27 cellular contexts compared by ENCODE assay signal in the genomic region with DNA sequence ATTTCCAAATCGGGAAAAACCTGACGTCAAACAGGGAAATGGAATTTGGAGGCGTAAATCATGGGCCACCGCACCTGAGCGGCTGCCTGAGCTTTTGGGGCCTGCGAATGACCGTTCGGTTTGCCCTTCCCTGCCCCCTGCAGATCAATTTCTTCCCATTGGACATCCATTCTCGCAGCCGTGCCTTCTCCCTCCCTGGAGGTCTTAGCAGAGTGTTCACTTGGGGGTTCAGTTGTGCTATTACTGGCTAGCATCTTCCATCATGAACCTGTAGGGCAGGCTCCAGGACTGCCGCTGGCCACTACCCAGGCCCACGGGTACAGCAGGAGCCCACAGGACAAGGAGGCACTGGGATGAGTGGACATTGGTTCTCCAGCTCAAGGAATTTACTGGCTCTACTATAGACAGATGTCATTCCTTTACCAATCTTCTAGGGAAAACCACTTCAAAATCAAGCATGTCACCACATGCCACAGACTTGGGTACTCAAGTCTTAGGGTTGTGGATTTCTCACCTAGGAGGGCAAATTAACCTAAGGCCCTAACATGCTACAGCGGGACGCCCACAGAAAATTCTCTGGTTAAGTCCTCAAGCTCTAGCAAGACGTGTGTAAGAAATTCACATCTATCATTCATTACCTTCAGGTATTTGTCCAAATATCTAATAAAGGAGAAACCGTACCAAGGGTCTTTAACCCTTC.
DNase-seq lines count a peak whose midpoint lies in the region; ATAC-seq and TF ChIP-seq lines count a peak whose summit lies in the region.
"Had no signal": no experiment of that assay in that cellular context is flagged by ENCODE, and none has a peak within 500 bp of the region (broad histone marks: within the 10 kb centered on the region; RNA-seq: fewer than 3 reads in every experiment).

No MANE protein-coding gene starts in this region.

- no peak for TF ChIP-seq POLR2A in heart left ventricle (IDR thresholded peaks at IDR 0.05)
- no peak for TF ChIP-seq POLR2A in vagina (IDR thresholded peaks at IDR 0.05)

- H3K27ac ChIP-seq in heart left ventricle (peak overlapping the region in 11 of 12 donors; percentile 67 to 88 (median 80)), psoas muscle (peak overlapping the region; percentile 75), vagina (peak overlapping the region; percentile 80)
- H3K27ac ChIP-seq: colonic mucosa had no signal

- intact Hi-C loops in heart left ventricle (cut with DNase I) (loop anchor here in 7 of 10 donors (5.0 kb wide), 3 partner anchors 71 to 331 kb away; a partner anchor contains a TSS), left ventricle myocardium superior (cut with micrococcal nuclease) (loop anchor here (10.0 kb wide), 2 partner anchors 73 to 183 kb away; a partner anchor contains a TSS), psoas muscle (cut with DNase I) (no loop called here), vagina (cut with DNase I) (no loop called here)

- H3K4me3 Mint-ChIP-seq in activated CD8-positive, alpha-beta T cell treated with anti-CD3 and anti-CD28 coated beads, Interleukin-2, amount 10 ng/mL, durations not matched to agents 7 days and 5 days = no peak overlapping the region
- H3K4me3 Mint-ChIP-seq: activated T-cell treated with anti-CD3 and anti-CD28 coated beads, Interleukin-2, amount 50 U/mL, for 4 hours; effector memory CD8-positive, alpha-beta T cell; memory B cell; type B pancreatic cell had no signal

- CTCF ChIA-PET in activated CD8-positive, alpha-beta T cell treated with anti-CD3 and anti-CD28 coated beads, Interleukin-2, amount 10 ng/mL, durations not matched to agents 7 days and 5 days (lab: Charles Lee) = no interaction called here

- H3K27me3 ChIP-seq in heart left ventricle = no peaks in the 10 kb centered on the region
- H3K27me3 ChIP-seq in psoas muscle (ENCODE audit: insufficient read depth in 3 of 3, low read length in 2 of 3) = peaks cover 0 to 35% (median 0%) of the 10 kb centered on the region in 3 donors
- H3K27me3 ChIP-seq in vagina = no peaks in the 10 kb centered on the region
- H3K27me3 ChIP-seq: adrenal gland, colonic mucosa, SJSA1 had no signal

- no peak for ATAC-seq in heart left ventricle
- no peak for ATAC-seq in left ventricle myocardium superior
- ATAC-seq in psoas muscle = no peak
- no peak for ATAC-seq in activated CD8-positive, alpha-beta T cell treated with anti-CD3 and anti-CD28 coated beads, Interleukin-2, amount 10 ng/mL, durations not matched to agents 7 days and 5 days
- ATAC-seq: activated T-cell treated with anti-CD3 and anti-CD28 coated beads, Interleukin-2, amount 50 U/mL, for 4 hours; effector memory CD8-positive, alpha-beta T cell; K562; stimulated activated naive CD8-positive, alpha-beta T cell treated with anti-CD3 and anti-CD28 coated beads, Interleukin-15, Interleukin-2, amounts not matched to agents 100 U/mL and 50 U/mL, for 24 hours had no signal

- peaks cover 18 to 84% (median 72%) of the 10 kb centered on the region in 12 donors for H3K4me1 ChIP-seq in heart left ventricle
- peaks cover 26% of the 10 kb centered on the region for H3K4me1 ChIP-seq in psoas muscle
- H3K4me1 ChIP-seq in vagina = peaks cover 42% of the 10 kb centered on the region
- H3K4me1 ChIP-seq: colonic mucosa had no signal

- no peaks in the 10 kb centered on the region for H3K9me3 Mint-ChIP-seq in activated CD8-positive, alpha-beta T cell treated with anti-CD3 and anti-CD28 coated beads, Interleukin-2, amount 10 ng/mL, durations not matched to agents 7 days and 5 days (ENCODE audit: insufficient read depth)
- H3K9me3 Mint-ChIP-seq: activated T-cell treated with anti-CD3 and anti-CD28 coated beads, Interleukin-2, amount 50 U/mL, for 4 hours; effector memory CD8-positive, alpha-beta T cell; memory B cell; type B pancreatic cell had no signal

- H3K27ac Mint-ChIP-seq in activated CD8-positive, alpha-beta T cell treated with anti-CD3 and anti-CD28 coated beads, Interleukin-2, amount 10 ng/mL, durations not matched to agents 7 days and 5 days = no peak overlapping the region
- H3K27ac Mint-ChIP-seq: effector memory CD8-positive, alpha-beta T cell; memory B cell; type B pancreatic cell had no signal

- POLR2A ChIA-PET in activated CD8-positive, alpha-beta T cell treated with anti-CD3 and anti-CD28 coated beads, Interleukin-2, amount 10 ng/mL, durations not matched to agents 7 days and 5 days (lab: Charles Lee) = no interaction called here

- H3K9me3 ChIP-seq in heart left ventricle (no peaks in the 10 kb centered on the region), psoas muscle (no peaks in the 10 kb centered on the region), vagina (no peaks in the 10 kb centered on the region)
- H3K9me3 ChIP-seq: adrenal gland, colonic mucosa, SJSA1 had no signal

- DNase-seq in heart left ventricle (no peak), left ventricle myocardium superior (no peak), epithelial cell of esophagus (ENCODE audit: low read depth) (peak; percentile 41), psoas muscle (peak in 1 of 2 donors; percentile 31), vagina (ENCODE audit: extremely low spot score in 2 of 2) (peak in 1 of 2 donors; percentile 82), T-helper 1 cell (no peak), NCI-H446 (lab: John Stamatoyannopoulos, UW) (no peak)
- no peak for DNase-seq in activated CD8-positive, alpha-beta T cell treated with anti-CD3 and anti-CD28 coated beads, Interleukin-2, amount 10 ng/mL, durations not matched to agents 7 days and 5 days
- DNase-seq: activated CD4-positive, CD25-positive, alpha-beta regulatory T cell treated with anti-CD3 and anti-CD28 coated beads, Interleukin-2, amount 50 U/mL, for 72 hours; activated CD8-positive, alpha-beta memory T cell treated with anti-CD3 and anti-CD28 coated beads for 24 hours; activated T-cell treated with anti-CD3 and anti-CD28 coated beads, Interleukin-2, amount 50 U/mL, for 4 hours; DMS53; effector memory CD8-positive, alpha-beta T cell; GDM1; glutamatergic neuron; kidney glomerular epithelial cell; MM.1S; NCI-H1436 treated with DMSO at 0.1 percent for 48 hours; NCI-H69; occipital lobe; stimulated activated naive CD8-positive, alpha-beta T cell treated with anti-CD3 and anti-CD28 coated beads, Interleukin-15, Interleukin-2, amounts not matched to agents 100 U/mL and 50 U/mL, for 24 hours had no signal

- no peak for TF ChIP-seq CTCF in heart left ventricle (IDR thresholded peaks at IDR 0.05)
- TF ChIP-seq CTCF in epithelial cell of esophagus (IDR thresholded peaks at IDR 0.05; ENCODE audit: insufficient read depth, low read depth, low read length, missing control alignments) = no peak
- no peak for TF ChIP-seq CTCF in psoas muscle (IDR thresholded peaks at IDR 0.05)
- no peak for TF ChIP-seq CTCF in vagina (IDR thresholded peaks at IDR 0.05)

- H3K36me3 Mint-ChIP-seq in activated CD8-positive, alpha-beta T cell treated with anti-CD3 and anti-CD28 coated beads, Interleukin-2, amount 10 ng/mL, durations not matched to agents 7 days and 5 days (ENCODE audit: low read depth) = no peaks in the 10 kb centered on the region
- H3K36me3 Mint-ChIP-seq: memory B cell had no signal

- H3K4me1 Mint-ChIP-seq in activated CD8-positive, alpha-beta T cell treated with anti-CD3 and anti-CD28 coated beads, Interleukin-2, amount 10 ng/mL, durations not matched to agents 7 days and 5 days (ENCODE audit: low read depth) = no peaks in the 10 kb centered on the region
- H3K4me1 Mint-ChIP-seq: memory B cell had no signal

- WGBS in heart left ventricle, 4 donors = 81 to 87% (median 83%) methylated on average over 16 of the region's 16 CpGs
- 80 to 87% (median 82%) methylated on average over 16 of the region's 16 CpGs for WGBS in psoas muscle, 3 donors

- H3K4me3 ChIP-seq in heart left ventricle = no peak overlapping the region
- no peak overlapping the region for H3K4me3 ChIP-seq in epithelial cell of esophagus (ENCODE audit: low read length)
- H3K4me3 ChIP-seq in psoas muscle = no peak overlapping the region
- no peak overlapping the region for H3K4me3 ChIP-seq in vagina
- H3K4me3 ChIP-seq: adrenal gland, colonic mucosa, K562, SJSA1 had no signal

- peaks cover 8% of the 10 kb centered on the region for H3K27me3 Mint-ChIP-seq in activated CD8-positive, alpha-beta T cell treated with anti-CD3 and anti-CD28 coated beads, Interleukin-2, amount 10 ng/mL, durations not matched to agents 7 days and 5 days (ENCODE audit: low read depth)

- H3K36me3 ChIP-seq in heart left ventricle (no peaks in the 10 kb centered on the region), psoas muscle (ENCODE audit: insufficient read depth in 1 of 2, low read depth in 1 of 2) (no peaks in the 10 kb centered on the region), vagina (no peaks in the 10 kb centered on the region)
- H3K36me3 ChIP-seq: colonic mucosa, SJSA1 had no signal

Comparison
In these comparisons a context has a peak if more than half of its experiments do, and no peak if none do; other contexts are left out.
1. intact Hi-C loops: an anchor here in heart left ventricle (5.0 kb wide) and left ventricle myocardium superior (10.0 kb wide); none called in psoas muscle and vagina.